ENCODE assay signal across 10 cellular contexts in the genomic region with DNA sequence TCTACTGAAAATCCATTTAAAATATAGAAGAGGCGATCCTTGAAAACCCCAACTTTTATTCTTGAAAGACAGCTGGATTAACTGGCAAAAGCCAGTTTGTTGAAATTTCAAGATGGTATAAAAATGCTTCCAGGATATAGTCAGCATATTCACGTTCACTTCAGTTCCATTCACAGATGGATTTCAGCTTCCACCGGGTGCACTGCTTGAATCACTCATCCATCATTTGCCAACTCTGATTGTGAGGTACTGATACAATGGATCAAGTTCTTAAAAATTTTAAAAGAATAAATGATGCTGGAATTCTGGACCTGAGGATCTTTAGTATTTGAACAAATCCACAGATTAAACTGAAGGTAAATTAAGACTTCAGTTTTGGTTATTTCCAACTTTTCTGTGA. TPM values are rescaled to one million over a fixed set of nuclear protein-coding genes. Genes with fewer than 3 reads are reported as not detected.
DNase-seq lines count a peak whose midpoint lies in the region; ATAC-seq and TF ChIP-seq lines count a peak whose summit lies in the region.
"Had no signal": no experiment of that assay in that cellular context is flagged by ENCODE, and none has a peak within 500 bp of the region (broad histone marks: within the 10 kb centered on the region; RNA-seq: fewer than 3 reads in every experiment).

No MANE protein-coding gene starts in this region.

- intact Hi-C loops in left ventricle myocardium inferior (cut with micrococcal nuclease), result no loop called here
- intact Hi-C loops in Right ventricle myocardium inferior (cut with DNase I), result loop anchor here (5.0 kb wide), 1 partner anchor 104 kb away; no protein-coding TSS in a partner anchor

- POLR2A ChIA-PET in activated CD8-positive, alpha-beta T cell treated with anti-CD3 and anti-CD28 coated beads, Interleukin-2, amount 10 ng/mL, durations not matched to agents 7 days and 5 days (lab: Charles Lee), result interaction anchor here (1.0 to 3.6 kb wide), 6 partner anchors 8 to 96 kb away, joined by 3 to 43 read pairs (median 11); a partner anchor contains a TSS

- CTCF ChIA-PET in activated CD8-positive, alpha-beta T cell treated with anti-CD3 and anti-CD28 coated beads, Interleukin-2, amount 10 ng/mL, durations not matched to agents 7 days and 5 days (lab: Charles Lee), result interaction anchor here (0.8 to 5.1 kb wide), 10 partner anchors 8 to 40 kb away, joined by 3 to 58 read pairs (median 8); a partner anchor contains a TSS

- H3K27me3 ChIP-seq in left ventricle myocardium inferior (ENCODE audit: low read depth) (no peaks in the 10 kb centered on the region), iPS-18a (ENCODE audit: control insufficient read depth, insufficient read depth, low read length) (no peaks in the 10 kb centered on the region)

- peak overlapping the region; percentile 98 for H3K27ac Mint-ChIP-seq in activated CD8-positive, alpha-beta T cell treated with anti-CD3 and anti-CD28 coated beads, Interleukin-2, amount 10 ng/mL, durations not matched to agents 7 days and 5 days
- peak overlapping the region; percentile 96 for H3K27ac Mint-ChIP-seq in type B pancreatic cell

- H3K4me1 ChIP-seq in left ventricle myocardium inferior (peaks cover 81% of the 10 kb centered on the region), iPS-18a (ENCODE audit: control insufficient read depth, low read depth, low read length) (peaks cover 27% of the 10 kb centered on the region)

- H3K27ac ChIP-seq in left ventricle myocardium inferior (replicated peaks), result no peak overlapping the region
- no peak overlapping the region for H3K27ac ChIP-seq in iPS-18a (ENCODE audit: low read length)

- peaks cover 57% of the 10 kb centered on the region for H3K36me3 Mint-ChIP-seq in activated CD8-positive, alpha-beta T cell treated with anti-CD3 and anti-CD28 coated beads, Interleukin-2, amount 10 ng/mL, durations not matched to agents 7 days and 5 days (ENCODE audit: low read depth)
- peaks cover 22% of the 10 kb centered on the region for H3K36me3 Mint-ChIP-seq in type B pancreatic cell

- H3K9me3 Mint-ChIP-seq in activated CD8-positive, alpha-beta T cell treated with anti-CD3 and anti-CD28 coated beads, Interleukin-2, amount 10 ng/mL, durations not matched to agents 7 days and 5 days (ENCODE audit: insufficient read depth), result no peaks in the 10 kb centered on the region
- H3K9me3 Mint-ChIP-seq in type B pancreatic cell, result no peaks in the 10 kb centered on the region

- H3K9me3 ChIP-seq in left ventricle myocardium inferior (replicated peaks) (no peaks in the 10 kb centered on the region), iPS-18a (ENCODE audit: control insufficient read depth, low read depth, low read length) (no peaks in the 10 kb centered on the region)

- no peaks in the 10 kb centered on the region for H3K36me3 ChIP-seq in left ventricle myocardium inferior
- peaks cover 22% of the 10 kb centered on the region for H3K36me3 ChIP-seq in iPS-18a (ENCODE audit: control insufficient read depth, low read depth, low read length)

- H3K4me3 ChIP-seq in left ventricle myocardium inferior (peak overlapping the region; percentile 94), iPS-18a (ENCODE audit: low read length) (peak overlapping the region; percentile 87)

- H3K27me3 Mint-ChIP-seq in activated CD8-positive, alpha-beta T cell treated with anti-CD3 and anti-CD28 coated beads, Interleukin-2, amount 10 ng/mL, durations not matched to agents 7 days and 5 days (ENCODE audit: low read depth), result no peaks in the 10 kb centered on the region
- H3K27me3 Mint-ChIP-seq in type B pancreatic cell, result no peaks in the 10 kb centered on the region

- no peak overlapping the region for H3K9ac ChIP-seq in iPS-18a (ENCODE audit: low read length)

- no peak for DNase-seq in left ventricle myocardium inferior
- no peak for DNase-seq in Right ventricle myocardium inferior (ENCODE audit: missing footprints)
- DNase-seq in activated CD8-positive, alpha-beta T cell treated with anti-CD3 and anti-CD28 coated beads, Interleukin-2, amount 10 ng/mL, durations not matched to agents 7 days and 5 days, result no peak
- no peak for DNase-seq in type B pancreatic cell (ENCODE audit: extremely low spot score, unreplicated experiment)
- DNase-seq: NCI-H748 treated with DMSO at 0.1 percent for 48 hours had no signal

- peak overlapping the region; percentile 88 for H3K4me3 Mint-ChIP-seq in activated CD8-positive, alpha-beta T cell treated with anti-CD3 and anti-CD28 coated beads, Interleukin-2, amount 10 ng/mL, durations not matched to agents 7 days and 5 days
- peak overlapping the region; percentile 94 for H3K4me3 Mint-ChIP-seq in type B pancreatic cell

- peaks cover 68% of the 10 kb centered on the region for H3K4me1 Mint-ChIP-seq in activated CD8-positive, alpha-beta T cell treated with anti-CD3 and anti-CD28 coated beads, Interleukin-2, amount 10 ng/mL, durations not matched to agents 7 days and 5 days (ENCODE audit: low read depth)
- peaks cover 44% of the 10 kb centered on the region for H3K4me1 Mint-ChIP-seq in type B pancreatic cell (ENCODE audit: unreplicated experiment)

- ATAC-seq in Right ventricle myocardium inferior, result no peak
- ATAC-seq in activated CD8-positive, alpha-beta T cell treated with anti-CD3 and anti-CD28 coated beads, Interleukin-2, amount 10 ng/mL, durations not matched to agents 7 days and 5 days, result no peak
- no peak for ATAC-seq in GM18909 (IDR thresholded peaks at IDR 0.05; ENCODE audit: poor library complexity, unreplicated experiment)
- ATAC-seq in HG02870 (IDR thresholded peaks at IDR 0.05; ENCODE audit: unreplicated experiment), result no peak
- ATAC-seq in HG03457 (IDR thresholded peaks at IDR 0.05; ENCODE audit: unreplicated experiment), result no peak
- ATAC-seq: left lobe of liver had no signal

- TF ChIP-seq CTCF in left ventricle myocardium inferior (IDR thresholded peaks at IDR 0.05; ENCODE audit: borderline replicate concordance) (no peak), type B pancreatic cell (conservative IDR thresholded peaks at IDR 0.05) (no peak)

RNA-seq across cellular contexts. Expression of a gene that starts 2.4 kb away (rescaled TPM):
- total RNA-seq in left ventricle myocardium inferior, result 13.1 TPM
- total RNA-seq in Right ventricle myocardium inferior, result 13.8 TPM
- 10 to 100 TPM; 26.8 to 28.0 TPM for total RNA-seq in activated CD8-positive, alpha-beta T cell treated with anti-CD3 and anti-CD28 coated beads, Interleukin-2, amount 10 ng/mL, durations not matched to agents 7 days and 5 days
- 24.8 and 29.0 TPM in 2 replicates for total RNA-seq in type B pancreatic cell (ENCODE audit: low replicate concordance)

RNA-seq across cellular contexts. Expression of a gene that starts 35.0 kb away (rescaled TPM):
- total RNA-seq in left ventricle myocardium inferior (265 TPM), Right ventricle myocardium inferior (229 TPM), type B pancreatic cell (ENCODE audit: low replicate concordance) (116 and 239 TPM in 2 replicates)
- 100 to 1,000 TPM; 435 to 439 TPM for total RNA-seq in activated CD8-positive, alpha-beta T cell treated with anti-CD3 and anti-CD28 coated beads, Interleukin-2, amount 10 ng/mL, durations not matched to agents 7 days and 5 days
